In the genomic region with DNA sequence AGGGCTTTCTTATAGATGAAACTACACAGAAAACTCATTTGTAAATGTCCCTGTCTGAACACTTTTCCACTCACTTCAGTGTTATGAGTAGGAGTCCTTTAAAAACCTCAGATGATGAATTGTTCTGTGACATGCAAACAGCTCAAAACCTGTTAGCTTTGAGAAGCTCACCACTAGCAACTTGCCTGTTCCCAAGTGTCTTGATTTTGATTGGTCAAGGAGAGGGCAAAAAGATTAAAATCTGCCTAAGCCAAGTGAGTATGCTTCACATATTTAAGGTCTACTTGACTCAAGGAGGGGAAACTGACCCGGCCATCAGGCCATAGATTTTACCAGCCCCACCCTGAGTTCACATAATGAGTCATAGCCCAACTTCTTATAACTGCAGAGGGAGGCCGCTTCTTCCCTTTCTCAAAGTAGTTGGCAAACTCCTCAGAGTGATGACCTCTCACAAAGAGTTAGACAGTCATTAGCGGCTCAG, we compare ENCODE assay signal across 15 cellular contexts. TPM values are rescaled to one million over a fixed set of nuclear protein-coding genes. Genes with fewer than 3 reads are reported as not detected.
A peak's percentile ranks its signal among the peaks of the same experiment; 100 is the strongest.
DNase-seq lines count a peak whose midpoint lies in the region; ATAC-seq and TF ChIP-seq lines count a peak whose summit lies in the region.
"Had no signal": no experiment of that assay in that cellular context is flagged by ENCODE, and none has a peak within 500 bp of the region (broad histone marks: within the 10 kb centered on the region; RNA-seq: fewer than 3 reads in every experiment).

No MANE protein-coding gene starts in this region.

- peaks cover 10% of the 10 kb centered on the region for H3K9me3 Mint-ChIP-seq in nephron
- H3K9me3 Mint-ChIP-seq in activated T-helper 17 cell treated with anti-CD3 and anti-CD28 coated beads, Interleukin-2, amount 50 U/mL, for 72 hours: no peaks in the 10 kb centered on the region

- H3K4me1 ChIP-seq in colonic mucosa: no peaks in the 10 kb centered on the region
- H3K4me1 ChIP-seq in suprapubic skin: peaks cover 7% of the 10 kb centered on the region

- intact Hi-C loops in colonic mucosa (cut with DNase I): no loop called here

- H3K4me3 ChIP-seq in GM12865 (ENCODE audit: low read depth, low read length): no peak overlapping the region
- H3K4me3 ChIP-seq in colonic mucosa: no peak overlapping the region
- H3K4me3 ChIP-seq in suprapubic skin: no peak overlapping the region
- H3K4me3 ChIP-seq: BLaER1 treated with 17β-estradiol and CSF1 and Interleukin-3, amounts not matched to agents 10 nM and 100 nM had no signal

- H3K27ac Mint-ChIP-seq in nephron: peak overlapping the region; percentile 28 to 37 (median 34)
- no peak overlapping the region for H3K27ac Mint-ChIP-seq in activated T-helper 17 cell treated with anti-CD3 and anti-CD28 coated beads, Interleukin-2, amount 50 U/mL, for 72 hours
- H3K27ac Mint-ChIP-seq: activated naive CD8-positive, alpha-beta T cell treated with anti-CD3 and anti-CD28 coated beads, Interleukin-2, amount 10 ng/mL, durations not matched to agents 7 days and 5 days; stimulated activated naive CD8-positive, alpha-beta T cell treated with anti-CD3 and anti-CD28 coated beads, Interleukin-15, amount 100 ng/mL, for 72 hours had no signal

- DNase-seq in GM12865 (ENCODE audit: low read depth): peak; percentile 3
- peak; percentile 41 for DNase-seq in LoVo (ENCODE audit: low spot score)
- peak; percentile 17 for DNase-seq in colonic mucosa
- no peak for DNase-seq in stimulated activated CD4-positive, alpha-beta T cell treated with anti-CD3 and anti-CD28 coated beads, Interleukin-4, amount 100 ng/mL, for 1 hour
- no peak for DNase-seq in suprapubic skin (ENCODE audit: low spot score in 2 of 2)
- DNase-seq: activated naive CD8-positive, alpha-beta T cell treated with anti-CD3 and anti-CD28 coated beads, Interleukin-2, amount 10 ng/mL, durations not matched to agents 7 days and 5 days; NCI-H1436; NCI-H510A; SHP77 treated with DMSO at 0.1 percent for 48 hours; stimulated activated naive CD8-positive, alpha-beta T cell treated with anti-CD3 and anti-CD28 coated beads, Interleukin-15, amount 100 ng/mL, for 72 hours had no signal

- H3K27me3 ChIP-seq in colonic mucosa (no peaks in the 10 kb centered on the region), suprapubic skin (no peaks in the 10 kb centered on the region)
- H3K27me3 ChIP-seq: BLaER1 treated with 17β-estradiol and CSF1 and Interleukin-3, amounts not matched to agents 10 nM and 100 nM had no signal

- WGBS in suprapubic skin: 66% methylated on average over 3 of the region's 3 CpGs

- peaks cover 4% of the 10 kb centered on the region for H3K36me3 Mint-ChIP-seq in nephron (ENCODE audit: low read depth)
- H3K36me3 Mint-ChIP-seq in activated T-helper 17 cell treated with anti-CD3 and anti-CD28 coated beads, Interleukin-2, amount 50 U/mL, for 72 hours (ENCODE audit: low read depth): no peaks in the 10 kb centered on the region
- H3K36me3 Mint-ChIP-seq: activated naive CD8-positive, alpha-beta T cell treated with anti-CD3 and anti-CD28 coated beads, Interleukin-2, amount 10 ng/mL, durations not matched to agents 7 days and 5 days had no signal

- TF ChIP-seq POLR2A in suprapubic skin (IDR thresholded peaks at IDR 0.05): no peak

- no peak for ATAC-seq in HG03025 (IDR thresholded peaks at IDR 0.05; ENCODE audit: low FRiP score, unreplicated experiment)
- ATAC-seq in activated T-helper 17 cell treated with anti-CD3 and anti-CD28 coated beads, Interleukin-2, amount 50 U/mL, for 72 hours (replicated peaks): no peak
- ATAC-seq: stimulated activated naive CD8-positive, alpha-beta T cell treated with anti-CD3 and anti-CD28 coated beads, Interleukin-15, amount 100 ng/mL, for 72 hours had no signal

- no peaks in the 10 kb centered on the region for H3K27me3 Mint-ChIP-seq in nephron (ENCODE audit: low read depth)
- H3K27me3 Mint-ChIP-seq in activated T-helper 17 cell treated with anti-CD3 and anti-CD28 coated beads, Interleukin-2, amount 50 U/mL, for 72 hours: no peaks in the 10 kb centered on the region
- H3K27me3 Mint-ChIP-seq: activated naive CD8-positive, alpha-beta T cell treated with anti-CD3 and anti-CD28 coated beads, Interleukin-2, amount 10 ng/mL, durations not matched to agents 7 days and 5 days; stimulated activated naive CD8-positive, alpha-beta T cell treated with anti-CD3 and anti-CD28 coated beads, Interleukin-15, amount 100 ng/mL, for 72 hours had no signal

- no peak for TF ChIP-seq EP300 in suprapubic skin (IDR thresholded peaks at IDR 0.05)

- H3K9ac ChIP-seq in colonic mucosa (ENCODE audit: low read depth in 2 of 2, low read length in 2 of 2): no peak overlapping the region
- H3K9ac ChIP-seq: BLaER1 treated with 17β-estradiol and CSF1 and Interleukin-3, amounts not matched to agents 10 nM and 100 nM had no signal

- peaks cover 34% of the 10 kb centered on the region for H3K4me1 Mint-ChIP-seq in nephron
- no peaks in the 10 kb centered on the region for H3K4me1 Mint-ChIP-seq in activated T-helper 17 cell treated with anti-CD3 and anti-CD28 coated beads, Interleukin-2, amount 50 U/mL, for 72 hours
- H3K4me1 Mint-ChIP-seq: activated naive CD8-positive, alpha-beta T cell treated with anti-CD3 and anti-CD28 coated beads, Interleukin-2, amount 10 ng/mL, durations not matched to agents 7 days and 5 days; stimulated activated naive CD8-positive, alpha-beta T cell treated with anti-CD3 and anti-CD28 coated beads, Interleukin-15, amount 100 ng/mL, for 72 hours had no signal

- H3K27ac ChIP-seq in colonic mucosa (no peak overlapping the region), suprapubic skin (no peak overlapping the region)
- H3K27ac ChIP-seq: BLaER1 treated with 17β-estradiol and CSF1 and Interleukin-3, amounts not matched to agents 10 nM and 100 nM; VCaP had no signal

- H3K36me3 ChIP-seq in colonic mucosa (no peaks in the 10 kb centered on the region), suprapubic skin (no peaks in the 10 kb centered on the region)
- H3K36me3 ChIP-seq: BLaER1 treated with 17β-estradiol and CSF1 and Interleukin-3, amounts not matched to agents 10 nM and 100 nM had no signal

- no peaks in the 10 kb centered on the region for H3K9me3 ChIP-seq in colonic mucosa
- no peaks in the 10 kb centered on the region for H3K9me3 ChIP-seq in suprapubic skin
- H3K9me3 ChIP-seq: BLaER1 treated with 17β-estradiol and CSF1 and Interleukin-3, amounts not matched to agents 10 nM and 100 nM had no signal

- no peak overlapping the region for H3K4me3 Mint-ChIP-seq in nephron
- H3K4me3 Mint-ChIP-seq in activated T-helper 17 cell treated with anti-CD3 and anti-CD28 coated beads, Interleukin-2, amount 50 U/mL, for 72 hours: no peak overlapping the region
- H3K4me3 Mint-ChIP-seq: activated naive CD8-positive, alpha-beta T cell treated with anti-CD3 and anti-CD28 coated beads, Interleukin-2, amount 10 ng/mL, durations not matched to agents 7 days and 5 days; stimulated activated naive CD8-positive, alpha-beta T cell treated with anti-CD3 and anti-CD28 coated beads, Interleukin-15, amount 100 ng/mL, for 72 hours had no signal

- TF ChIP-seq CTCF in GM12865 (IDR thresholded peaks at IDR 0.05; ENCODE audit: insufficient read depth, low read depth, low read length, missing control alignments) (no peak), colonic mucosa (IDR thresholded peaks at IDR 0.05) (no peak), nephron (IDR thresholded peaks at IDR 0.05; ENCODE audit: unreplicated experiment in 3 of 3) (no peak), suprapubic skin (IDR thresholded peaks at IDR 0.05) (no peak)

RNA-seq across cellular contexts. Expression of a gene that starts 45.2 kb away (rescaled TPM):
- 10 to 100 TPM in 1 of 2 donors, 1 to 10 TPM in 1; 8.9 to 23.1 TPM for total RNA-seq in colonic mucosa
- not detected for total RNA-seq in activated T-helper 17 cell treated with anti-CD3 and anti-CD28 coated beads, Interleukin-2, amount 50 U/mL, for 72 hours
- 10 to 100 TPM; 12.7 to 28.0 (median 20.3) TPM for total RNA-seq in suprapubic skin
- total RNA-seq: activated naive CD8-positive, alpha-beta T cell treated with anti-CD3 and anti-CD28 coated beads, Interleukin-2, amount 10 ng/mL, durations not matched to agents 7 days and 5 days had no signal

Comparison
In these comparisons a context has a peak if more than half of its experiments do, and no peak if none do; other contexts are left out.
1. DNase-seq: peak in GM12865 (single experiment), LoVo (single experiment) and colonic mucosa (single experiment); none in stimulated activated CD4-positive, alpha-beta T cell treated with anti-CD3 and anti-CD28 coated beads, Interleukin-4, amount 100 ng/mL, for 1 hour (single experiment) and suprapubic skin (0 of 2).
2. RNA of a gene that starts 45.2 kb away (total RNA-seq): 8.9 to 23.1 TPM in colonic mucosa and 12.7 to 28.0 TPM in suprapubic skin; not detected in activated T-helper 17 cell treated with anti-CD3 and anti-CD28 coated beads, Interleukin-2, amount 50 U/mL, for 72 hours; every median in the first group is over 4 times any median in the second.